18 cellular contexts compared by ENCODE assay signal in genomic region chrX:48893556-48894348, GRCh38. TPM values are rescaled to one million over a fixed set of nuclear protein-coding genes. Genes with fewer than 3 reads are reported as not detected.
DNase-seq lines count a peak whose midpoint lies in the region; ATAC-seq and TF ChIP-seq lines count a peak whose summit lies in the region.
"Had no signal": no experiment of that assay in that cellular context is flagged by ENCODE, and none has a peak within 500 bp of the region (broad histone marks: within the 10 kb centered on the region; RNA-seq: fewer than 3 reads in every experiment).

No MANE protein-coding gene starts in this region.

- 81 to 96% (median 87%) methylated on average over 6 to 16 of the region's 16 CpGs for WGBS in spleen, 5 donors

- peaks cover 30% of the 10 kb centered on the region for H3K36me3 Mint-ChIP-seq in CD4-positive, alpha-beta T cell (ENCODE audit: low read depth)
- peaks cover 5% of the 10 kb centered on the region for H3K36me3 Mint-ChIP-seq in memory B cell

- H3K36me3 ChIP-seq in spleen: peaks cover 0 to 27% (median 9%) of the 10 kb centered on the region in 6 donors
- H3K36me3 ChIP-seq: BE2C had no signal

- no peaks in the 10 kb centered on the region for H3K27me3 ChIP-seq in CD4-positive, alpha-beta T cell (ENCODE audit: control insufficient read depth, insufficient read depth, low read length)
- peaks cover 0 to 7% (median 0%) of the 10 kb centered on the region in 7 donors for H3K27me3 ChIP-seq in spleen (replicated peaks in 1 of 7)
- H3K27me3 ChIP-seq: BE2C had no signal

- POLR2A ChIA-PET in CD4-positive, alpha-beta T cell (lab: Charles Lee): interaction anchor here (1.3 kb wide), 1 partner anchor 47 kb away, joined by 3 read pairs; no protein-coding TSS in a partner anchor

- CTCF ChIA-PET in CD4-positive, alpha-beta T cell (lab: Charles Lee): no interaction called here

- H3K27ac Mint-ChIP-seq in CD4-positive, alpha-beta T cell: no peak overlapping the region
- H3K27ac Mint-ChIP-seq in memory B cell: peak overlapping the region; percentile 47
- H3K27ac Mint-ChIP-seq: GM23338, HFFc6 had no signal

- no peak for DNase-seq in CD4-positive, alpha-beta T cell
- DNase-seq in memory B cell (ENCODE audit: low spot score in 2 of 2): no peak
- peak; percentile 71 for DNase-seq in spleen
- DNase-seq in activated CD4-positive, CD25-positive, alpha-beta regulatory T cell treated with anti-CD3 and anti-CD28 coated beads, Interleukin-2, amount 50 U/mL, for 72 hours: no peak
- no peak for DNase-seq in NCI-H748 (lab: John Stamatoyannopoulos, UW; ENCODE audit: unreplicated experiment)
- DNase-seq: ACHN; BE2C; C1 segment of cervical spinal cord; CD4-positive, alpha-beta memory T cell; DMS153; DMS79; GDM1; HFFc6; IMR-90 had no signal

- no peaks in the 10 kb centered on the region for H3K27me3 Mint-ChIP-seq in CD4-positive, alpha-beta T cell
- peaks cover 1% of the 10 kb centered on the region for H3K27me3 Mint-ChIP-seq in memory B cell

- peaks cover 43% of the 10 kb centered on the region for H3K4me1 Mint-ChIP-seq in CD4-positive, alpha-beta T cell (ENCODE audit: low read depth)
- peaks cover 22% of the 10 kb centered on the region for H3K4me1 Mint-ChIP-seq in memory B cell

- peaks cover 0 to 40% (median 18%) of the 10 kb centered on the region in 6 donors for H3K4me1 ChIP-seq in spleen
- H3K4me1 ChIP-seq: BE2C had no signal

- ATAC-seq in CD4-positive, alpha-beta T cell (ENCODE audit: poor library complexity): no peak
- ATAC-seq in memory B cell (ENCODE audit: low read depth): no peak
- no peak for ATAC-seq in GM21786 (IDR thresholded peaks at IDR 0.05; ENCODE audit: unreplicated experiment)
- ATAC-seq: GM23338, HCT116 had no signal

- no peak for TF ChIP-seq CTCF in C4-2B (conservative IDR thresholded peaks at IDR 0.05)
- TF ChIP-seq CTCF in CD4-positive, alpha-beta T cell (IDR thresholded peaks at IDR 0.05): no peak
- TF ChIP-seq CTCF in spleen (IDR thresholded peaks at IDR 0.05 in 8 of 11, conservative IDR thresholded peaks at IDR 0.05 in 3 of 11): no peak

- intact Hi-C loops in CD4-positive, alpha-beta T cell (cut with DNase I, micrococcal nuclease): loop anchor here in 1 of 2 experiments (2.0 to 5.0 kb wide), 2 partner anchors 51 to 149 kb away; partner anchors contain the start of gene TFE3
- intact Hi-C loops in spleen (cut with DNase I; ENCODE audit: low total_unique reads): loop anchor here (10.0 kb wide), 2 partner anchors 51 to 89 kb away; partner anchors contain the start of gene HDAC6

- no peak overlapping the region for H3K4me3 ChIP-seq in spleen
- H3K4me3 ChIP-seq: GM23338 had no signal

- H3K27ac ChIP-seq in C4-2B: peak overlapping the region; percentile 60
- H3K27ac ChIP-seq in CD4-positive, alpha-beta T cell (ENCODE audit: low read depth, low read length): no peak overlapping the region
- no peak overlapping the region for H3K27ac ChIP-seq in spleen

- no peak for TF ChIP-seq POLR2A in spleen (IDR thresholded peaks at IDR 0.05)

- H3K9me3 ChIP-seq in CD4-positive, alpha-beta T cell (ENCODE audit: control insufficient read depth, low read length): no peaks in the 10 kb centered on the region
- peaks cover 0 to 7% (median 0%) of the 10 kb centered on the region in 8 donors for H3K9me3 ChIP-seq in spleen
- H3K9me3 ChIP-seq: BE2C had no signal

- H3K4me3 Mint-ChIP-seq in CD4-positive, alpha-beta T cell: peak overlapping the region; percentile 34
- H3K4me3 Mint-ChIP-seq in memory B cell: no peak overlapping the region
- H3K4me3 Mint-ChIP-seq: HFFc6 had no signal

- H3K9me3 Mint-ChIP-seq in CD4-positive, alpha-beta T cell: no peaks in the 10 kb centered on the region
- H3K9me3 Mint-ChIP-seq in memory B cell: no peaks in the 10 kb centered on the region
- H3K9me3 Mint-ChIP-seq: GM23338, HFFc6 had no signal

RNA-seq across cellular contexts. Expression of gene TIMM17B, which starts 3.8 kb away (rescaled TPM):
- 10 to 100 TPM; 40.0 to 40.3 TPM for total RNA-seq in CD4-positive, alpha-beta T cell
- total RNA-seq in spleen: 10 to 100 TPM; 29.3 to 50.0 (median 38.2) TPM
- 10 to 100 TPM; 54.9 to 68.8 (median 59.1) TPM for polyA plus RNA-seq in spleen

RNA-seq across cellular contexts. Expression of gene PQBP1, which starts 4.0 kb away (rescaled TPM):
- total RNA-seq in CD4-positive, alpha-beta T cell: 10 to 100 TPM; 73.0 to 76.6 TPM
- 10 to 100 TPM; 53.5 to 73.6 (median 68.6) TPM for total RNA-seq in spleen
- polyA plus RNA-seq in spleen: 10 to 100 TPM; 83.8 to 97.3 (median 92.9) TPM

RNA-seq across cellular contexts. Expression of gene SLC35A2, which starts 17.7 kb away (rescaled TPM):
- 10 to 100 TPM; 19.1 to 21.8 TPM for total RNA-seq in CD4-positive, alpha-beta T cell
- 10 to 100 TPM; 15.0 to 20.8 (median 17.4) TPM for total RNA-seq in spleen
- 1 to 10 TPM; 6.2 to 8.7 (median 8.3) TPM for polyA plus RNA-seq in spleen

RNA-seq across cellular contexts. Expression of gene PIM2, which starts 25.1 kb away (rescaled TPM):
- 100 to 1,000 TPM; 212 to 225 TPM for total RNA-seq in CD4-positive, alpha-beta T cell
- total RNA-seq in spleen: 100 to 1,000 TPM in 6 of 7 donors, 10 to 100 TPM in 1; 89.1 to 220 (median 159) TPM
- 10 to 100 TPM; 54.2 to 86.6 (median 62.4) TPM for polyA plus RNA-seq in spleen

RNA-seq across cellular contexts. Expression of gene PCSK1N, which starts 58.3 kb away (rescaled TPM):
- total RNA-seq in CD4-positive, alpha-beta T cell: 1 to 10 TPM; 3.5 to 4.9 TPM
- under 1 TPM in 3 of 7 donors, not detected in 4; 0.47 to 0.74 (median 0.70) TPM for total RNA-seq in spleen
- under 1 TPM; 0.10 to 0.36 (median 0.11) TPM for polyA plus RNA-seq in spleen
- total RNA-seq: HFFc6, IMR-90 had no signal
